In genomic region chr4:37628977-37629609, GRCh38 we compare ENCODE assay signal across 8 cellular contexts. TPM values are rescaled to one million over a fixed set of nuclear protein-coding genes. Genes with fewer than 3 reads are reported as not detected.
A peak's percentile ranks its signal among the peaks of the same experiment; 100 is the strongest.
DNase-seq lines count a peak whose midpoint lies in the region; TF ChIP-seq lines count a peak whose summit lies in the region.

No MANE protein-coding gene starts in this region.

- H3K36me3 Mint-ChIP-seq in glutamatergic neuron (ENCODE audit: unreplicated experiment), result peaks cover 9% of the 10 kb centered on the region

- H3K4me1 Mint-ChIP-seq in glutamatergic neuron (ENCODE audit: low read depth, unreplicated experiment), result peaks cover 2% of the 10 kb centered on the region

- TF ChIP-seq CTCF in epithelial cell of proximal tubule (conservative IDR thresholded peaks at IDR 0.05; ENCODE audit: low read depth, low read length) (no peak), glutamatergic neuron (IDR thresholded peaks at IDR 0.05; ENCODE audit: partially characterized antibody, unreplicated experiment) (no peak)

- H3K27me3 Mint-ChIP-seq in glutamatergic neuron (ENCODE audit: unreplicated experiment), result no peaks in the 10 kb centered on the region

- peak; percentile 82 for DNase-seq in EH (ENCODE audit: low read depth)
- peak; percentile 54 for DNase-seq in OCI-M1 (lab: John Stamatoyannopoulos, UW)
- DNase-seq in epithelial cell of proximal tubule (ENCODE audit: low read depth), result peak; percentile 71
- peak; percentile 51 for DNase-seq in non-pigmented ciliary epithelial cell (ENCODE audit: low read depth)
- DNase-seq in glutamatergic neuron, result no peak
- DNase-seq in NCI-H1048 (lab: John Stamatoyannopoulos, UW), result no peak
- DNase-seq in activated CD4-positive, alpha-beta T cell treated with anti-CD3 and anti-CD28 coated beads for 48 hours, result no peak
- no peak for DNase-seq in NCI-H2029 treated with DMSO at 0.1 percent for 48 hours (lab: John Stamatoyannopoulos, UW)

- H3K9me3 Mint-ChIP-seq in glutamatergic neuron (ENCODE audit: unreplicated experiment), result no peaks in the 10 kb centered on the region

- no peak overlapping the region for H3K4me3 Mint-ChIP-seq in glutamatergic neuron (ENCODE audit: unreplicated experiment)

- no peak overlapping the region for H3K27ac Mint-ChIP-seq in glutamatergic neuron (ENCODE audit: unreplicated experiment)

- no peak overlapping the region for H3K4me3 ChIP-seq in epithelial cell of proximal tubule (ENCODE audit: low read depth, low read length)

RNA-seq across cellular contexts. Expression of gene RELL1, which starts 57.1 kb away (rescaled TPM):
- total RNA-seq in epithelial cell of proximal tubule (45.8 and 69.7 TPM in 2 replicates), glutamatergic neuron (ENCODE audit: unreplicated experiment) (21.2 TPM)

Comparison
In these comparisons a context has a peak if more than half of its experiments do, and no peak if none do; other contexts are left out.
1. DNase-seq: peak in EH (single experiment), OCI-M1 (single experiment), epithelial cell of proximal tubule (single experiment) and non-pigmented ciliary epithelial cell (single experiment); none in glutamatergic neuron (single experiment), NCI-H1048 (single experiment), activated CD4-positive, alpha-beta T cell treated with anti-CD3 and anti-CD28 coated beads for 48 hours (single experiment) and NCI-H2029 treated with DMSO at 0.1 percent for 48 hours (single experiment).